ENCODE assay signal across 1 cellular context in genomic region chr10:99958287-99958686, GRCh38.
TF ChIP-seq lines count a peak whose summit lies in the region.

No MANE protein-coding gene starts in this region.

TF ChIP-seq in HepG2, 621 proteins besides CTCF, POLR2A, EP300 and RAD21 (continued from another document):
- TF ChIP-seq ZNF232 (CRISPR knock-in tag; IDR thresholded peaks at IDR 0.05; ENCODE audit: borderline replicate concordance): no peak
